1 cellular context compared by ENCODE assay signal in the genomic region with DNA sequence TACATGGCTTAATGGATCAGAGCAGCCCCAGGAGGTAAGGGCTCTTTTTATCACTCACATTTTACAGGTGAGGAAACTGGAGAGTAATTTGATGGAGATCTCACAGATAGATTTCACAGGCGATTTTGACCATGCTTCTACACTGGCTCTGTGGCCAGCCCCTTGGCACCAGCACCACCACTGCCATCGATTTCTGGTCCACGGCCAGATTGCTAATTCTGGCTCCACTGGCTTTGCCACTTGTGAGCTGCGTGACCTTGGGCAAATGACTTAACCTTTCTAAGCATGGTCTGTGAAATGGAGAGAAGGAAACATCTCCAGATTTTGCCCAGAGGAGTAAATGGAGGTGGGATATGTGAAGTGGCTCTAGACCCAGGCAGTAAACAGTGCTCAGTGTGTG.
TF ChIP-seq lines count a peak whose summit lies in the region.

No MANE protein-coding gene starts in this region.

TF ChIP-seq in HepG2, 621 proteins besides CTCF, POLR2A, EP300 and RAD21 (continued from another document):
- TF ChIP-seq, protein P1, sequence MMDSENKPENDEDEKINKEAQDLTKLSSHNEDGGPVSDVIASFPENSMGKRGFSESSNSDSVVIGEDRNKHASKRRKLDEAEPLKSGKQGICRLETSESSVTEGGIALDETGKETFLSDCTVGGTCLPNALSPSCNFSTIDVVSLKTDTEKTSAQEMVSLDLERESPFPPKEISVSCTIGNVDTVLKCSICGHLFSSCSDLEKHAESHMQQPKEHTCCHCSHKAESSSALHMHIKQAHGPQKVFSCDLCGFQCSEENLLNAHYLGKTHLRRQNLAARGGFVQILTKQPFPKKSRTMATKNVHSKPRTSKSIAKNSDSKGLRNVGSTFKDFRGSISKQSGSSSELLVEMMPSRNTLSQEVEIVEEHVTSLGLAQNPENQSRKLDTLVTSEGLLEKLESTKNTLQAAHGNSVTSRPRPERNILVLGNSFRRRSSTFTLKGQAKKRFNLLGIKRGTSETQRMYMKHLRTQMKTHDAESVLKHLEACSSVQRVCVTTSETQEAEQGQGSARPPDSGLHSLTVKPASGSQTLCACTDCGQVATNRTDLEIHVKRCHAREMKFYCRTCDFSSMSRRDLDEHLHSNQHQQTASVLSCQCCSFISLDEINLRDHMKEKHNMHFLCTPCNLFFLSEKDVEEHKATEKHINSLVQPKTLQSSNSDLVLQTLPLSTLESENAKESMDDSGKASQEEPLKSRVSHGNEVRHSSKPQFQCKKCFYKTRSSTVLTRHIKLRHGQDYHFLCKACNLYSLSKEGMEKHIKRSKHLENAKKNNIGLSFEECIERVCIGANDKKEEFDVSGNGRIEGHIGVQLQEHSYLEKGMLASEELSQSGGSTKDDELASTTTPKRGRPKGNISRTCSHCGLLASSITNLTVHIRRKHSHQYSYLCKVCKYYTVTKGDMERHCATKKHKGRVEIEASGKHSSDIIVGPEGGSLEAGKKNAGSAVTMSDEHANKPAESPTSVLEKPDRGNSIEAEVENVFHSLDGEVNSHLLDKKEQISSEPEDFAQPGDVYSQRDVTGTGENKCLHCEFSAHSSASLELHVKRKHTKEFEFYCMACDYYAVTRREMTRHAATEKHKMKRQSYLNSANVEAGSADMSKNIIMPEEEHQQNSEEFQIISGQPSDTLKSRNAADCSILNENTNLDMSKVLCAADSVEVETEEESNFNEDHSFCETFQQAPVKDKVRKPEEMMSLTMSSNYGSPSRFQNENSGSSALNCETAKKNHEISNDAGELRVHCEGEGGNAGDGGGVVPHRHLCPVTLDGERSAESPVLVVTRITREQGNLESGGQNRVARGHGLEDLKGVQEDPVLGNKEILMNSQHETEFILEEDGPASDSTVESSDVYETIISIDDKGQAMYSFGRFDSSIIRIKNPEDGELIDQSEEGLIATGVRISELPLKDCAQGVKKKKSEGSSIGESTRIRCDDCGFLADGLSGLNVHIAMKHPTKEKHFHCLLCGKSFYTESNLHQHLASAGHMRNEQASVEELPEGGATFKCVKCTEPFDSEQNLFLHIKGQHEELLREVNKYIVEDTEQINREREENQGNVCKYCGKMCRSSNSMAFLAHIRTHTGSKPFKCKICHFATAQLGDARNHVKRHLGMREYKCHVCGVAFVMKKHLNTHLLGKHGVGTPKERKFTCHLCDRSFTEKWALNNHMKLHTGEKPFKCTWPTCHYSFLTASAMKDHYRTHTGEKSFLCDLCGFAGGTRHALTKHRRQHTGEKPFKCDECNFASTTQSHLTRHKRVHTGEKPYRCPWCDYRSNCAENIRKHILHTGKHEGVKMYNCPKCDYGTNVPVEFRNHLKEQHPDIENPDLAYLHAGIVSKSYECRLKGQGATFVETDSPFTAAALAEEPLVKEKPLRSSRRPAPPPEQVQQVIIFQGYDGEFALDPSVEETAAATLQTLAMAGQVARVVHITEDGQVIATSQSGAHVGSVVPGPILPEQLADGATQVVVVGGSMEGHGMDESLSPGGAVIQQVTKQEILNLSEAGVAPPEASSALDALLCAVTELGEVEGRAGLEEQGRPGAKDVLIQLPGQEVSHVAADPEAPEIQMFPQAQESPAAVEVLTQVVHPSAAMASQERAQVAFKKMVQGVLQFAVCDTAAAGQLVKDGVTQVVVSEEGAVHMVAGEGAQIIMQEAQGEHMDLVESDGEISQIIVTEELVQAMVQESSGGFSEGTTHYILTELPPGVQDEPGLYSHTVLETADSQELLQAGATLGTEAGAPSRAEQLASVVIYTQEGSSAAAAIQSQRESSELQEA (CRISPR knock-in tag; IDR thresholded peaks at IDR 0.05; ENCODE audit: not compliant biosample characterization) = no peak
- TF ChIP-seq ELF4 (CRISPR knock-in tag; IDR thresholded peaks at IDR 0.05; ENCODE audit: borderline replicate concordance) = no peak
- TF ChIP-seq ZNF782 (CRISPR knock-in tag; IDR thresholded peaks at IDR 0.05; ENCODE audit: borderline replicate concordance) = no peak
